Comparison of ENCODE assay signal across 1 cellular context in the genomic region with DNA sequence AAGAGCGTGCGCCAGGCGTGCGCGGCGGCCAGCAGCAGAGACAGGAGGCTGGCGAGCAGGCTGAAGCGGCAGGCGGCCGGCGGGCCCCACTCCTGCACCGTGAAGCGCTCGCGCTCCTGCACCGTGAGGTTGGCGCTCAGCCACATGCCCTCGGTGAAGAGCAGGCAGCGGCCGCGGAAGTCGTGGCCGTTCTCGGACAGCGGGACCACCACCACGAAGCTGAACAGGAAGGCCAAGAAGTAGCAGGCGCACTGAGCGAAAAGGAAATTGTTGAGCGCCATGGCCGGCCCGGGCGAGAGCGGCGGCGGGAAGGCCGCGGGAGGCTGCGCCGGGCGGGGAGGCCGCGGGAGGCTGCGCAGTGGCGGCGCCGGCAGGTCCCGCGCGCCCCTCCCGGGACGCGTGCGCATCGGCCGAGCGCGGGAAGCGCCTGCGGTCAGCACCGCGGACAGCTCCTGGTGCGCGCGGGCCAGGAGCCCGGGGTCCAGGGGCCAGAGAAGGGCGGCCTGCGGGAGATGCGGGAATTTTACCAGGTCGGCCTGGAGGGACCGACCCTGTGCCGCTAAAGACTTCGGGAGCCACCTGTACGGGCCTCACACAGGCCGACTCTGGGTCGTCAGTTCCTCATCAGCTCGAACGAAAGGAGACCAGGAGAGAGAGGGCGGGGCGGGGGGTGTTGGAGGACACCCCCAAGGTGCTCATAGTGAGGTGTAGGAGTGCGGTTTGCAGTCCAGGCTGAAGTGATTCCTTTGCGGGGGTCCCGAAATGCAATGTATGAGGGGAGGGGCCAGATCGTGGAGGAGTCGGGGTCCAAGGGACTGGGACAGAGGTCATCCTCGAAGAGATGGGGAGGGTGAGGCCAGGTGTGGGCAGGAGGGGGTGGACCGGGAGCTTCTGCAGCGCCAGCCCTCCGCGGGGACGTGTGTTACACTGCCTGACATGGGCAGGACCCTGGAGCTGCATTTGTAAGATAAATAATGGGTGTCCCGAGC.
A peak's percentile ranks its signal among the peaks of the same experiment; 100 is the strongest.
TF ChIP-seq lines count a peak whose summit lies in the region.

A gene (minus strand): TSS at position 312 of the 989 bp plus-strand sequence. CDS start 31 bp downstream, at position 281.

TF ChIP-seq in HepG2, 621 proteins besides CTCF, POLR2A, EP300 and RAD21 (continued from another document and continues in another):
- TF ChIP-seq, protein P1, sequence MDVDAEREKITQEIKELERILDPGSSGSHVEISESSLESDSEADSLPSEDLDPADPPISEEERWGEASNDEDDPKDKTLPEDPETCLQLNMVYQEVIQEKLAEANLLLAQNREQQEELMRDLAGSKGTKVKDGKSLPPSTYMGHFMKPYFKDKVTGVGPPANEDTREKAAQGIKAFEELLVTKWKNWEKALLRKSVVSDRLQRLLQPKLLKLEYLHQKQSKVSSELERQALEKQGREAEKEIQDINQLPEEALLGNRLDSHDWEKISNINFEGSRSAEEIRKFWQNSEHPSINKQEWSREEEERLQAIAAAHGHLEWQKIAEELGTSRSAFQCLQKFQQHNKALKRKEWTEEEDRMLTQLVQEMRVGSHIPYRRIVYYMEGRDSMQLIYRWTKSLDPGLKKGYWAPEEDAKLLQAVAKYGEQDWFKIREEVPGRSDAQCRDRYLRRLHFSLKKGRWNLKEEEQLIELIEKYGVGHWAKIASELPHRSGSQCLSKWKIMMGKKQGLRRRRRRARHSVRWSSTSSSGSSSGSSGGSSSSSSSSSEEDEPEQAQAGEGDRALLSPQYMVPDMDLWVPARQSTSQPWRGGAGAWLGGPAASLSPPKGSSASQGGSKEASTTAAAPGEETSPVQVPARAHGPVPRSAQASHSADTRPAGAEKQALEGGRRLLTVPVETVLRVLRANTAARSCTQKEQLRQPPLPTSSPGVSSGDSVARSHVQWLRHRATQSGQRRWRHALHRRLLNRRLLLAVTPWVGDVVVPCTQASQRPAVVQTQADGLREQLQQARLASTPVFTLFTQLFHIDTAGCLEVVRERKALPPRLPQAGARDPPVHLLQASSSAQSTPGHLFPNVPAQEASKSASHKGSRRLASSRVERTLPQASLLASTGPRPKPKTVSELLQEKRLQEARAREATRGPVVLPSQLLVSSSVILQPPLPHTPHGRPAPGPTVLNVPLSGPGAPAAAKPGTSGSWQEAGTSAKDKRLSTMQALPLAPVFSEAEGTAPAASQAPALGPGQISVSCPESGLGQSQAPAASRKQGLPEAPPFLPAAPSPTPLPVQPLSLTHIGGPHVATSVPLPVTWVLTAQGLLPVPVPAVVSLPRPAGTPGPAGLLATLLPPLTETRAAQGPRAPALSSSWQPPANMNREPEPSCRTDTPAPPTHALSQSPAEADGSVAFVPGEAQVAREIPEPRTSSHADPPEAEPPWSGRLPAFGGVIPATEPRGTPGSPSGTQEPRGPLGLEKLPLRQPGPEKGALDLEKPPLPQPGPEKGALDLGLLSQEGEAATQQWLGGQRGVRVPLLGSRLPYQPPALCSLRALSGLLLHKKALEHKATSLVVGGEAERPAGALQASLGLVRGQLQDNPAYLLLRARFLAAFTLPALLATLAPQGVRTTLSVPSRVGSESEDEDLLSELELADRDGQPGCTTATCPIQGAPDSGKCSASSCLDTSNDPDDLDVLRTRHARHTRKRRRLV (CRISPR knock-in tag; IDR thresholded peaks at IDR 0.05): no peak
- no peak for TF ChIP-seq NCOA1 (CRISPR knock-in tag; IDR thresholded peaks at IDR 0.05)
- no peak for TF ChIP-seq SNAI1 (CRISPR knock-in tag; IDR thresholded peaks at IDR 0.05; ENCODE audit: borderline replicate concordance)
- TF ChIP-seq HDAC1 (CRISPR knock-in tag; IDR thresholded peaks at IDR 0.05): no peak
- no peak for TF ChIP-seq GTF3A (CRISPR knock-in tag; conservative IDR thresholded peaks at IDR 0.05)
- TF ChIP-seq, protein P2, sequence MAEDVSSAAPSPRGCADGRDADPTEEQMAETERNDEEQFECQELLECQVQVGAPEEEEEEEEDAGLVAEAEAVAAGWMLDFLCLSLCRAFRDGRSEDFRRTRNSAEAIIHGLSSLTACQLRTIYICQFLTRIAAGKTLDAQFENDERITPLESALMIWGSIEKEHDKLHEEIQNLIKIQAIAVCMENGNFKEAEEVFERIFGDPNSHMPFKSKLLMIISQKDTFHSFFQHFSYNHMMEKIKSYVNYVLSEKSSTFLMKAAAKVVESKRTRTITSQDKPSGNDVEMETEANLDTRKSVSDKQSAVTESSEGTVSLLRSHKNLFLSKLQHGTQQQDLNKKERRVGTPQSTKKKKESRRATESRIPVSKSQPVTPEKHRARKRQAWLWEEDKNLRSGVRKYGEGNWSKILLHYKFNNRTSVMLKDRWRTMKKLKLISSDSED (CRISPR knock-in tag; IDR thresholded peaks at IDR 0.05): no peak
- TF ChIP-seq, protein P3, sequence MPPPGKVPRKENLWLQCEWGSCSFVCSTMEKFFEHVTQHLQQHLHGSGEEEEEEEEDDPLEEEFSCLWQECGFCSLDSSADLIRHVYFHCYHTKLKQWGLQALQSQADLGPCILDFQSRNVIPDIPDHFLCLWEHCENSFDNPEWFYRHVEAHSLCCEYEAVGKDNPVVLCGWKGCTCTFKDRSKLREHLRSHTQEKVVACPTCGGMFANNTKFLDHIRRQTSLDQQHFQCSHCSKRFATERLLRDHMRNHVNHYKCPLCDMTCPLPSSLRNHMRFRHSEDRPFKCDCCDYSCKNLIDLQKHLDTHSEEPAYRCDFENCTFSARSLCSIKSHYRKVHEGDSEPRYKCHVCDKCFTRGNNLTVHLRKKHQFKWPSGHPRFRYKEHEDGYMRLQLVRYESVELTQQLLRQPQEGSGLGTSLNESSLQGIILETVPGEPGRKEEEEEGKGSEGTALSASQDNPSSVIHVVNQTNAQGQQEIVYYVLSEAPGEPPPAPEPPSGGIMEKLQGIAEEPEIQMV (CRISPR knock-in tag; IDR thresholded peaks at IDR 0.05; ENCODE audit: low read depth): 0 out of 2 replicates have a peak, but pooled peaks have one; percentile 34
- no peak for TF ChIP-seq ZNF7 (CRISPR knock-in tag; IDR thresholded peaks at IDR 0.05)
- TF ChIP-seq ZNF557 (CRISPR knock-in tag; IDR thresholded peaks at IDR 0.05): no peak
- TF ChIP-seq, protein P4, sequence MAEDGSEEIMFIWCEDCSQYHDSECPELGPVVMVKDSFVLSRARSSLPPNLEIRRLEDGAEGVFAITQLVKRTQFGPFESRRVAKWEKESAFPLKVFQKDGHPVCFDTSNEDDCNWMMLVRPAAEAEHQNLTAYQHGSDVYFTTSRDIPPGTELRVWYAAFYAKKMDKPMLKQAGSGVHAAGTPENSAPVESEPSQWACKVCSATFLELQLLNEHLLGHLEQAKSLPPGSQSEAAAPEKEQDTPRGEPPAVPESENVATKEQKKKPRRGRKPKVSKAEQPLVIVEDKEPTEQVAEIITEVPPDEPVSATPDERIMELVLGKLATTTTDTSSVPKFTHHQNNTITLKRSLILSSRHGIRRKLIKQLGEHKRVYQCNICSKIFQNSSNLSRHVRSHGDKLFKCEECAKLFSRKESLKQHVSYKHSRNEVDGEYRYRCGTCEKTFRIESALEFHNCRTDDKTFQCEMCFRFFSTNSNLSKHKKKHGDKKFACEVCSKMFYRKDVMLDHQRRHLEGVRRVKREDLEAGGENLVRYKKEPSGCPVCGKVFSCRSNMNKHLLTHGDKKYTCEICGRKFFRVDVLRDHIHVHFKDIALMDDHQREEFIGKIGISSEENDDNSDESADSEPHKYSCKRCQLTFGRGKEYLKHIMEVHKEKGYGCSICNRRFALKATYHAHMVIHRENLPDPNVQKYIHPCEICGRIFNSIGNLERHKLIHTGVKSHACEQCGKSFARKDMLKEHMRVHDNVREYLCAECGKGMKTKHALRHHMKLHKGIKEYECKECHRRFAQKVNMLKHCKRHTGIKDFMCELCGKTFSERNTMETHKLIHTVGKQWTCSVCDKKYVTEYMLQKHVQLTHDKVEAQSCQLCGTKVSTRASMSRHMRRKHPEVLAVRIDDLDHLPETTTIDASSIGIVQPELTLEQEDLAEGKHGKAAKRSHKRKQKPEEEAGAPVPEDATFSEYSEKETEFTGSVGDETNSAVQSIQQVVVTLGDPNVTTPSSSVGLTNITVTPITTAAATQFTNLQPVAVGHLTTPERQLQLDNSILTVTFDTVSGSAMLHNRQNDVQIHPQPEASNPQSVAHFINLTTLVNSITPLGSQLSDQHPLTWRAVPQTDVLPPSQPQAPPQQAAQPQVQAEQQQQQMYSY (CRISPR knock-in tag; IDR thresholded peaks at IDR 0.05): peak; percentile 47; the same call in 1 of the 2 replicates
- TF ChIP-seq ESRRA (CRISPR knock-in tag; IDR thresholded peaks at IDR 0.05; ENCODE audit: low read depth): no peak
- TF ChIP-seq, protein P5, sequence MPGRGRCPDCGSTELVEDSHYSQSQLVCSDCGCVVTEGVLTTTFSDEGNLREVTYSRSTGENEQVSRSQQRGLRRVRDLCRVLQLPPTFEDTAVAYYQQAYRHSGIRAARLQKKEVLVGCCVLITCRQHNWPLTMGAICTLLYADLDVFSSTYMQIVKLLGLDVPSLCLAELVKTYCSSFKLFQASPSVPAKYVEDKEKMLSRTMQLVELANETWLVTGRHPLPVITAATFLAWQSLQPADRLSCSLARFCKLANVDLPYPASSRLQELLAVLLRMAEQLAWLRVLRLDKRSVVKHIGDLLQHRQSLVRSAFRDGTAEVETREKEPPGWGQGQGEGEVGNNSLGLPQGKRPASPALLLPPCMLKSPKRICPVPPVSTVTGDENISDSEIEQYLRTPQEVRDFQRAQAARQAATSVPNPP (CRISPR knock-in tag; IDR thresholded peaks at IDR 0.05): no peak
- peak; percentile 60; the same call in 1 of the 2 replicates for TF ChIP-seq HES4 (CRISPR knock-in tag; IDR thresholded peaks at IDR 0.05; ENCODE audit: borderline replicate concordance)
- TF ChIP-seq ZBTB21 (CRISPR knock-in tag; IDR thresholded peaks at IDR 0.05): no peak
- no peak for TF ChIP-seq MTA3 (CRISPR knock-in tag; IDR thresholded peaks at IDR 0.05)
- TF ChIP-seq ZKSCAN1 (IDR thresholded peaks at IDR 0.05; ENCODE audit: low read length): no peak
- TF ChIP-seq, protein P6, sequence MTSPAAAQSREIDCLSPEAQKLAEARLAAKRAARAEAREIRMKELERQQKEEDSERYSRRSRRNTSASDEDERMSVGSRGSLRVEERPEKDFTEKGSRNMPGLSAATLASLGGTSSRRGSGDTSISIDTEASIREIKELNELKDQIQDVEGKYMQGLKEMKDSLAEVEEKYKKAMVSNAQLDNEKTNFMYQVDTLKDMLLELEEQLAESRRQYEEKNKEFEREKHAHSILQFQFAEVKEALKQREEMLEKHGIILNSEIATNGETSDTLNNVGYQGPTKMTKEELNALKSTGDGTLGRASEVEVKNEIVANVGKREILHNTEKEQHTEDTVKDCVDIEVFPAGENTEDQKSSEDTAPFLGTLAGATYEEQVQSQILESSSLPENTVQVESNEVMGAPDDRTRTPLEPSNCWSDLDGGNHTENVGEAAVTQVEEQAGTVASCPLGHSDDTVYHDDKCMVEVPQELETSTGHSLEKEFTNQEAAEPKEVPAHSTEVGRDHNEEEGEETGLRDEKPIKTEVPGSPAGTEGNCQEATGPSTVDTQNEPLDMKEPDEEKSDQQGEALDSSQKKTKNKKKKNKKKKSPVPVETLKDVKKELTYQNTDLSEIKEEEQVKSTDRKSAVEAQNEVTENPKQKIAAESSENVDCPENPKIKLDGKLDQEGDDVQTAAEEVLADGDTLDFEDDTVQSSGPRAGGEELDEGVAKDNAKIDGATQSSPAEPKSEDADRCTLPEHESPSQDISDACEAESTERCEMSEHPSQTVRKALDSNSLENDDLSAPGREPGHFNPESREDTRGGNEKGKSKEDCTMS (CRISPR knock-in tag; conservative IDR thresholded peaks at IDR 0.05): no peak
- TF ChIP-seq ISX (CRISPR knock-in tag; conservative IDR thresholded peaks at IDR 0.05): 0 out of 2 replicates have a peak, but pooled peaks have one; percentile 60
- no peak for TF ChIP-seq ZNF572 (CRISPR knock-in tag; IDR thresholded peaks at IDR 0.05)
- TF ChIP-seq NKX3-1 (CRISPR knock-in tag; IDR thresholded peaks at IDR 0.05): peak; percentile 92
- TF ChIP-seq ZNF124 (CRISPR knock-in tag; IDR thresholded peaks at IDR 0.05): no peak
- TF ChIP-seq ZNF607 (CRISPR knock-in tag; IDR thresholded peaks at IDR 0.05; ENCODE audit: borderline replicate concordance): 0 out of 2 replicates have a peak, but pooled peaks have one; percentile 45
- TF ChIP-seq RBAK (CRISPR knock-in tag; IDR thresholded peaks at IDR 0.05): no peak
- TF ChIP-seq SMAD9 (CRISPR knock-in tag; IDR thresholded peaks at IDR 0.05): no peak
- peak; percentile 62; the same call in 1 of the 2 replicates for TF ChIP-seq SRY (CRISPR knock-in tag; IDR thresholded peaks at IDR 0.05)
- TF ChIP-seq ZSCAN22 (CRISPR knock-in tag; IDR thresholded peaks at IDR 0.05): no peak
- TF ChIP-seq RXRA (CRISPR knock-in tag; IDR thresholded peaks at IDR 0.05): no peak
- no peak for TF ChIP-seq CEBPB (IDR thresholded peaks at IDR 0.05; ENCODE audit: borderline replicate concordance, low read depth, low read length)
- no peak for TF ChIP-seq JUND (CRISPR knock-in tag; IDR thresholded peaks at IDR 0.05)
- TF ChIP-seq, protein P7, sequence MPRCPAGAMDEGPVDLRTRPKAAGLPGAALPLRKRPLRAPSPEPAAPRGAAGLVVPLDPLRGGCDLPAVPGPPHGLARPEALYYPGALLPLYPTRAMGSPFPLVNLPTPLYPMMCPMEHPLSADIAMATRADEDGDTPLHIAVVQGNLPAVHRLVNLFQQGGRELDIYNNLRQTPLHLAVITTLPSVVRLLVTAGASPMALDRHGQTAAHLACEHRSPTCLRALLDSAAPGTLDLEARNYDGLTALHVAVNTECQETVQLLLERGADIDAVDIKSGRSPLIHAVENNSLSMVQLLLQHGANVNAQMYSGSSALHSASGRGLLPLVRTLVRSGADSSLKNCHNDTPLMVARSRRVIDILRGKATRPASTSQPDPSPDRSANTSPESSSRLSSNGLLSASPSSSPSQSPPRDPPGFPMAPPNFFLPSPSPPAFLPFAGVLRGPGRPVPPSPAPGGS (CRISPR knock-in tag; IDR thresholded peaks at IDR 0.05): peak; percentile 85; the same call in 1 of the 2 replicates
- TF ChIP-seq MBD4 (IDR thresholded peaks at IDR 0.05; ENCODE audit: borderline replicate concordance, low read length): no peak
- no peak for TF ChIP-seq ZNF235 (CRISPR knock-in tag; IDR thresholded peaks at IDR 0.05; ENCODE audit: borderline replicate concordance)
- no peak for TF ChIP-seq ZBTB3 (CRISPR knock-in tag; IDR thresholded peaks at IDR 0.05; ENCODE audit: borderline replicate concordance, low read depth)
- TF ChIP-seq KAT2B (IDR thresholded peaks at IDR 0.05; ENCODE audit: borderline replicate concordance, low read depth, low read length): no peak
- TF ChIP-seq, protein P8, sequence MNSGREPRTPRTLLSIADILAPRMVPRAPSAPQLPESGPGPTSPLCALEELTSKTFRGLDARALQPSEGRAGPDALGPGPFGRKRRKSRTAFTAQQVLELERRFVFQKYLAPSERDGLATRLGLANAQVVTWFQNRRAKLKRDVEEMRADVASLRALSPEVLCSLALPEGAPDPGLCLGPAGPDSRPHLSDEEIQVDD (CRISPR knock-in tag; IDR thresholded peaks at IDR 0.05; ENCODE audit: borderline replicate concordance): no peak
- no peak for TF ChIP-seq ZNF577 (CRISPR knock-in tag; IDR thresholded peaks at IDR 0.05; ENCODE audit: borderline replicate concordance, low read depth)
- no peak for TF ChIP-seq ZNF207 (IDR thresholded peaks at IDR 0.05; ENCODE audit: borderline replicate concordance)
- no peak for TF ChIP-seq ZNF569 (CRISPR knock-in tag; IDR thresholded peaks at IDR 0.05; ENCODE audit: borderline replicate concordance)
- no peak for TF ChIP-seq ZNF460 (CRISPR knock-in tag; IDR thresholded peaks at IDR 0.05; ENCODE audit: borderline replicate concordance)
- TF ChIP-seq MED1 (CRISPR knock-in tag; IDR thresholded peaks at IDR 0.05): no peak
- TF ChIP-seq HOXA3 (CRISPR knock-in tag; IDR thresholded peaks at IDR 0.05): peak; percentile 66
